Comparison of ENCODE assay signal across 15 cellular contexts in genomic region chr10:122859527-122859926, GRCh38. TPM values are rescaled to one million over a fixed set of nuclear protein-coding genes. Genes with fewer than 3 reads are reported as not detected.
A peak's percentile ranks its signal among the peaks of the same experiment; 100 is the strongest.
DNase-seq lines count a peak whose midpoint lies in the region; ATAC-seq and TF ChIP-seq lines count a peak whose summit lies in the region.
"Had no signal": no experiment of that assay in that cellular context is flagged by ENCODE, and none has a peak within 500 bp of the region (broad histone marks: within the 10 kb centered on the region; RNA-seq: fewer than 3 reads in every experiment).

No MANE protein-coding gene starts in this region.

- peaks cover 24% of the 10 kb centered on the region for H3K4me1 Mint-ChIP-seq in activated B cell treated with CpG ODN at 0.5 μM for 24 hours

- H4K8ac ChIP-seq in mesendoderm (ENCODE audit: low read depth, low read length), result no peak overlapping the region

- peak; percentile 25 for ATAC-seq in activated B cell treated with CpG ODN at 0.5 μM for 24 hours (ENCODE audit: low read depth)
- no peak for ATAC-seq in GM21619 (IDR thresholded peaks at IDR 0.05; ENCODE audit: unreplicated experiment)
- ATAC-seq: A549 had no signal

- no peak overlapping the region for H3K18ac ChIP-seq in mesendoderm (ENCODE audit: low read length)

- H3K9ac ChIP-seq in mesendoderm (ENCODE audit: low read length), result no peak overlapping the region

- H3K4me2 ChIP-seq in mesendoderm (ENCODE audit: low read length), result no peak overlapping the region
- H3K4me2 ChIP-seq: A549 had no signal

- H3K9me3 Mint-ChIP-seq in activated B cell treated with CpG ODN at 0.5 μM for 24 hours, result no peaks in the 10 kb centered on the region
- H3K9me3 Mint-ChIP-seq: HFFc6 had no signal

- H3K23ac ChIP-seq in mesendoderm (ENCODE audit: low read length), result no peak overlapping the region

- H3K36me3 ChIP-seq in mesendoderm (ENCODE audit: control insufficient read depth, insufficient read depth, low read length), result no peaks in the 10 kb centered on the region

- no peak overlapping the region for H2BK120ac ChIP-seq in mesendoderm (ENCODE audit: low read depth, low read length)

- DNase-seq in LHCN-M2 (ENCODE audit: low read depth) (peak; percentile 56), activated B cell treated with CpG ODN at 0.5 μM for 24 hours (no peak), myocyte (ENCODE audit: low read depth) (peak; percentile 53), NCI-H446 treated with DMSO at 0.1 percent for 48 hours (lab: John Stamatoyannopoulos, UW) (no peak), mesendoderm (no peak)
- DNase-seq: CD4-positive, CD25-positive, alpha-beta regulatory T cell; DMS53; GF-D8; HCEC 1CT; HFFc6 had no signal

- H3K4me3 ChIP-seq in mesendoderm (ENCODE audit: low read length), result no peak overlapping the region
- H3K4me3 ChIP-seq: A549 had no signal

- WGBS in mesendoderm (ENCODE audit: extremely low coverage, insufficient coverage, low lambda C conversion rate), result no CpG with 5 or more reads among the region's 1 CpG

- no peak for TF ChIP-seq CTCF in activated B cell treated with CpG ODN at 0.5 μM for 24 hours (IDR thresholded peaks at IDR 0.05)

- H3K4me3 Mint-ChIP-seq in activated B cell treated with CpG ODN at 0.5 μM for 24 hours, result no peak overlapping the region
- H3K4me3 Mint-ChIP-seq: CD4-positive, CD25-positive, alpha-beta regulatory T cell; HFFc6 had no signal

- H3K27me3 Mint-ChIP-seq in activated B cell treated with CpG ODN at 0.5 μM for 24 hours, result no peaks in the 10 kb centered on the region
- H3K27me3 Mint-ChIP-seq: CD4-positive, CD25-positive, alpha-beta regulatory T cell had no signal

- H3K79me1 ChIP-seq in mesendoderm (ENCODE audit: low read length), result no peaks in the 10 kb centered on the region

- POLR2A ChIA-PET in activated B cell treated with CpG ODN at 0.5 μM for 24 hours (lab: Charles Lee), result no interaction called here

- H2BK15ac ChIP-seq in mesendoderm (replicated peaks; ENCODE audit: low read depth), result no peak overlapping the region

- no peak overlapping the region for H3K56ac ChIP-seq in mesendoderm (ENCODE audit: low read length)

- H3K4me1 ChIP-seq in mesendoderm (ENCODE audit: control insufficient read depth, low read depth, low read length), result peaks cover 2% of the 10 kb centered on the region

- H3K79me2 ChIP-seq in mesendoderm (ENCODE audit: control insufficient read depth, insufficient read depth, low read length), result no peaks in the 10 kb centered on the region

- H3K36me3 Mint-ChIP-seq in activated B cell treated with CpG ODN at 0.5 μM for 24 hours (ENCODE audit: low read depth), result peaks cover 22% of the 10 kb centered on the region

- H3K27me3 ChIP-seq in mesendoderm (ENCODE audit: insufficient read depth, low read length, poor library complexity), result no peaks in the 10 kb centered on the region

- H3K27ac ChIP-seq in mesendoderm (ENCODE audit: low read depth, low read length), result no peak overlapping the region
- H3K27ac ChIP-seq: HL-60 had no signal

- no peak overlapping the region for H4K5ac ChIP-seq in mesendoderm (ENCODE audit: low read length)

- intact Hi-C loops in activated B cell treated with CpG ODN at 0.5 μM for 24 hours (cut with micrococcal nuclease), result no loop called here

- H2BK5ac ChIP-seq in mesendoderm (ENCODE audit: low read length), result no peak overlapping the region

- CTCF ChIA-PET in activated B cell treated with CpG ODN at 0.5 μM for 24 hours (lab: Charles Lee), result no interaction called here

- H2AK5ac ChIP-seq in mesendoderm (ENCODE audit: low read length), result no peak overlapping the region

- H3K4ac ChIP-seq in mesendoderm (ENCODE audit: low read depth, low read length), result no peak overlapping the region

- no peak overlapping the region for H3K27ac Mint-ChIP-seq in activated B cell treated with CpG ODN at 0.5 μM for 24 hours
- H3K27ac Mint-ChIP-seq: CD4-positive, CD25-positive, alpha-beta regulatory T cell had no signal

RNA-seq across cellular contexts. Expression of gene CUZD1, which starts 13.9 kb away (rescaled TPM):
- total RNA-seq in LHCN-M2 (2014; rRNA removed) (2.5 and 4.8 TPM in 2 replicates), activated B cell treated with CpG ODN at 0.5 μM for 24 hours (2.2 and 2.5 TPM in 2 replicates), myocyte (16.7 and 40.3 TPM in 2 replicates)
- polyA plus RNA-seq in LHCN-M2 (2012), result 2.1 TPM
- 5.1 TPM for polyA plus RNA-seq in myocyte (2012)
- 1.7 TPM for polyA plus RNA-seq in mesendoderm (2013, experiment 1 of 2)
- 1.6 TPM for polyA plus RNA-seq in mesendoderm (2013, experiment 2 of 2)

RNA-seq across cellular contexts. Expression of gene FAM24B, which starts 19.9 kb away (rescaled TPM):
- total RNA-seq in LHCN-M2 (2014; rRNA removed) (38.1 and 48.2 TPM in 2 replicates), activated B cell treated with CpG ODN at 0.5 μM for 24 hours (7.3 and 10.0 TPM in 2 replicates), myocyte (5.0 and 10.1 TPM in 2 replicates)
- 52.4 TPM for polyA plus RNA-seq in LHCN-M2 (2012)
- polyA plus RNA-seq in myocyte (2012), result 14.3 TPM
- 5.2 TPM for polyA plus RNA-seq in mesendoderm (2013, experiment 1 of 2)
- polyA plus RNA-seq in mesendoderm (2013, experiment 2 of 2), result 3.7 TPM

RNA-seq across cellular contexts. Expression of gene FAM24A, which starts 50.9 kb away (rescaled TPM):
- total RNA-seq in LHCN-M2 (2014; rRNA removed), result not detected in 2 replicates
- not detected for polyA plus RNA-seq in LHCN-M2 (2012)
- not detected in 2 replicates for total RNA-seq in activated B cell treated with CpG ODN at 0.5 μM for 24 hours
- not detected in 2 replicates for total RNA-seq in myocyte
- polyA plus RNA-seq in myocyte (2012), result not detected
- not detected for polyA plus RNA-seq in mesendoderm (2013, experiment 1 of 2)
- polyA plus RNA-seq in mesendoderm (2013, experiment 2 of 2), result not detected
- total RNA-seq: CD4-positive, CD25-positive, alpha-beta regulatory T cell; H4; HFFc6 had no signal
- polyA plus RNA-seq: A549; BJ; CD4-positive, CD25-positive, alpha-beta regulatory T cell had no signal

Comparison
In these comparisons a context has a peak if more than half of its experiments do, and no peak if none do; other contexts are left out.
1. DNase-seq: peak in LHCN-M2 (single experiment) and myocyte (single experiment); none in activated B cell treated with CpG ODN at 0.5 μM for 24 hours (single experiment), NCI-H446 treated with DMSO at 0.1 percent for 48 hours (single experiment) and mesendoderm (single experiment).